Comparison of ENCODE assay signal across 24 cellular contexts in the genomic region with DNA sequence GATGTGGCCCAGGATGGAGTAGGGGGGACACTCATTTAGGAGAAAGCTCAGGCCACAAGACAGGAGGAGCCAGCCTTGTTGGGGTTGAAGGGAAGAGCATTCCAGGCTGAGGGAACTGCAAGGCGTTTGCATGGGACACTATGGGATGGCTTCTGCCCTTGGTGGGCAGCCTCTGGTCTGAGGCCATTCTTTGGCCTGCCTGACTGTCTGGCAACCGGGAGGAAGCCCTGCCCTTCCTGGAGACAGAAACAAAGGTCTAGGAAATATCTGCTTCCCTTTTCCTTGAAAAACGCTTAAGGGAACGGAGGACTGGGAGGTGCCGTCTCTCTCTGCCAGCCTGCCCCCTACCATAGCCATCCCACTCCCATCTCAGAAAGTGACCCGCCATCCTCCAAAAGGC. TPM values are rescaled to one million over a fixed set of nuclear protein-coding genes. Genes with fewer than 3 reads are reported as not detected.
DNase-seq lines count a peak whose midpoint lies in the region; ATAC-seq, FAIRE-seq and TF ChIP-seq lines count a peak whose summit lies in the region.
"Had no signal": no experiment of that assay in that cellular context is flagged by ENCODE, and none has a peak within 500 bp of the region (broad histone marks: within the 10 kb centered on the region; RNA-seq: fewer than 3 reads in every experiment).

No MANE protein-coding gene starts in this region.

- H3K4me3 Mint-ChIP-seq in stimulated activated effector memory CD8-positive, alpha-beta T cell treated with anti-CD3 and anti-CD28 coated beads, Interleukin-12 subunit alpha, Interleukin-12 subunit beta, amount 100 ng/mL, for 72 hours, result no peak overlapping the region
- H3K4me3 Mint-ChIP-seq in natural killer cell, result no peak overlapping the region
- H3K4me3 Mint-ChIP-seq: activated naive CD4-positive, alpha-beta T cell treated with anti-CD3 and anti-CD28 coated beads, Interleukin-2, amount 10 ng/mL, durations not matched to agents 7 days and 5 days; GM23338; natural killer cell treated with Interleukin-12 subunit alpha and Interleukin-12 subunit beta and Interleukin-15 and Interleukin-18, amount 100 ng/mL, for 72 hours; stimulated activated naive B cell treated with anti-CD40 and anti-IgM and Interleukin-4, amounts not matched to agents 10 μg/mL and 1 μg/mL and 100 μg/mL, for 72 hours had no signal

- H3K14ac ChIP-seq in H1 (ENCODE audit: insufficient read length), result no peak overlapping the region

- peaks cover 44% of the 10 kb centered on the region for H3K36me3 Mint-ChIP-seq in stimulated activated effector memory CD8-positive, alpha-beta T cell treated with anti-CD3 and anti-CD28 coated beads, Interleukin-12 subunit alpha, Interleukin-12 subunit beta, amount 100 ng/mL, for 72 hours
- no peaks in the 10 kb centered on the region for H3K36me3 Mint-ChIP-seq in natural killer cell
- H3K36me3 Mint-ChIP-seq: activated naive CD4-positive, alpha-beta T cell treated with anti-CD3 and anti-CD28 coated beads, Interleukin-2, amount 10 ng/mL, durations not matched to agents 7 days and 5 days; natural killer cell treated with Interleukin-12 subunit alpha and Interleukin-12 subunit beta and Interleukin-15 and Interleukin-18, amount 100 ng/mL, for 72 hours had no signal

- H4K8ac ChIP-seq in H1 (ENCODE audit: extremely low read depth, insufficient read depth, low read length), result no peak overlapping the region

- H3K9me3 Mint-ChIP-seq in stimulated activated effector memory CD8-positive, alpha-beta T cell treated with anti-CD3 and anti-CD28 coated beads, Interleukin-12 subunit alpha, Interleukin-12 subunit beta, amount 100 ng/mL, for 72 hours, result no peaks in the 10 kb centered on the region
- no peaks in the 10 kb centered on the region for H3K9me3 Mint-ChIP-seq in natural killer cell
- H3K9me3 Mint-ChIP-seq: activated naive CD4-positive, alpha-beta T cell treated with anti-CD3 and anti-CD28 coated beads, Interleukin-2, amount 10 ng/mL, durations not matched to agents 7 days and 5 days; GM23338; natural killer cell treated with Interleukin-12 subunit alpha and Interleukin-12 subunit beta and Interleukin-15 and Interleukin-18, amount 100 ng/mL, for 72 hours; stimulated activated naive B cell treated with anti-CD40 and anti-IgM and Interleukin-4, amounts not matched to agents 10 μg/mL and 1 μg/mL and 100 μg/mL, for 72 hours had no signal

- no peak overlapping the region for H2BK5ac ChIP-seq in H1 (ENCODE audit: low read depth, low read length)

- H3K9ac ChIP-seq in H1 (replicated peaks in 1 of 4; ENCODE audit: extremely low read depth in 1 of 4, low read depth in 3 of 4, low read length in 3 of 4) (no peak overlapping the region), liver (ENCODE audit: low read depth in 1 of 2, low read length in 2 of 2) (no peak overlapping the region)

- no peak overlapping the region for H2BK12ac ChIP-seq in H1 (ENCODE audit: low read depth, low read length)

- no peak overlapping the region for H2AFZ ChIP-seq in H1 (ENCODE audit: low read length)
- H2AFZ ChIP-seq: GM23338 had no signal

- POLR2A ChIA-PET in H1 (lab: Charles Lee; ENCODE audit: partially characterized antibody), result interaction anchor here (0.6 to 1.8 kb wide), 5 partner anchors 9 to 288 kb away, joined by 3 to 6 read pairs (median 3); a partner anchor contains a TSS

- H3K79me2 ChIP-seq in H1 (ENCODE audit: control insufficient read depth in 1 of 2, insufficient read depth in 2 of 2, low read length in 2 of 2), result no peaks in the 10 kb centered on the region

- H2BK15ac ChIP-seq in H1 (ENCODE audit: low read length), result no peak overlapping the region

- H4K91ac ChIP-seq in H1 (replicated peaks; ENCODE audit: insufficient read length, low read length), result no peak overlapping the region

- TF ChIP-seq RAD21 in H1 (IDR thresholded peaks at IDR 0.05 in 1 of 2, conservative IDR thresholded peaks at IDR 0.05 in 1 of 2; ENCODE audit: low read depth in 2 of 2, low read length in 2 of 2), result no peak
- no peak for TF ChIP-seq RAD21 in liver (IDR thresholded peaks at IDR 0.05)

- H2BK120ac ChIP-seq in H1 (replicated peaks; ENCODE audit: low read depth, low read length), result no peak overlapping the region

- H3K4me3 ChIP-seq in H1 (ENCODE audit: extremely low read depth in 1 of 4, insufficient read depth in 2 of 4, low read depth in 3 of 4, low read length in 4 of 4), result no peak overlapping the region
- no peak overlapping the region for H3K4me3 ChIP-seq in liver (ENCODE audit: low read depth in 1 of 3, low read length in 3 of 3)
- no peak overlapping the region for H3K4me3 ChIP-seq in testis
- H3K4me3 ChIP-seq: GM23338, pancreas had no signal

- H3K9me3 ChIP-seq in H1 (ENCODE audit: insufficient read depth in 2 of 2, low read depth in 1 of 2, low read length in 1 of 2) (no peaks in the 10 kb centered on the region), liver (ENCODE audit: control insufficient read depth in 4 of 4, low read length in 3 of 4) (no peaks in the 10 kb centered on the region), testis (no peaks in the 10 kb centered on the region)
- H3K9me3 ChIP-seq: pancreas had no signal

- H3K4ac ChIP-seq in H1 (replicated peaks; ENCODE audit: insufficient read length, low read depth, low read length), result no peak overlapping the region

- TF ChIP-seq POLR2A in H1 (IDR thresholded peaks at IDR 0.05; ENCODE audit: control extremely low read depth in 1 of 2, low read depth in 2 of 2, low read length in 2 of 2) (no peak), testis (IDR thresholded peaks at IDR 0.05) (no peak)

- H2AK5ac ChIP-seq in H1 (ENCODE audit: low read depth, low read length), result 0 out of 2 replicates have a peak overlapping the region, but pooled peaks have one; percentile 39

- H3K23ac ChIP-seq in H1 (ENCODE audit: insufficient read length), result no peak overlapping the region

- TF ChIP-seq CTCF in H1 (IDR thresholded peaks at IDR 0.05; ENCODE audit: control extremely low read depth in 1 of 3, insufficient read depth in 1 of 3, low read depth in 1 of 3, low read length in 3 of 3), result no peak
- TF ChIP-seq CTCF in liver (IDR thresholded peaks at IDR 0.05; ENCODE audit: low read depth, low read length, missing input control), result no peak
- no peak for TF ChIP-seq CTCF in testis (IDR thresholded peaks at IDR 0.05)
- TF ChIP-seq CTCF in natural killer cell (IDR thresholded peaks at IDR 0.05), result no peak

- H3K27ac Mint-ChIP-seq in stimulated activated effector memory CD8-positive, alpha-beta T cell treated with anti-CD3 and anti-CD28 coated beads, Interleukin-12 subunit alpha, Interleukin-12 subunit beta, amount 100 ng/mL, for 72 hours, result peak overlapping the region; percentile 69
- no peak overlapping the region for H3K27ac Mint-ChIP-seq in natural killer cell
- H3K27ac Mint-ChIP-seq: activated naive CD4-positive, alpha-beta T cell treated with anti-CD3 and anti-CD28 coated beads, Interleukin-2, amount 10 ng/mL, durations not matched to agents 7 days and 5 days; GM23338 had no signal

- no peak overlapping the region for H2BK20ac ChIP-seq in H1 (ENCODE audit: low read length)

- no peak for TF ChIP-seq EP300 in H1 (IDR thresholded peaks at IDR 0.05; ENCODE audit: borderline replicate concordance in 1 of 2, low read depth in 2 of 2, low read length in 2 of 2)

- no peaks in the 10 kb centered on the region for H3K27me3 Mint-ChIP-seq in natural killer cell (ENCODE audit: low read depth in 2 of 2)
- H3K27me3 Mint-ChIP-seq: natural killer cell treated with Interleukin-12 subunit alpha and Interleukin-12 subunit beta and Interleukin-15 and Interleukin-18, amount 100 ng/mL, for 72 hours; stimulated activated naive B cell treated with anti-CD40 and anti-IgM and Interleukin-4, amounts not matched to agents 10 μg/mL and 1 μg/mL and 100 μg/mL, for 72 hours had no signal

- H3K36me3 ChIP-seq in H1 (ENCODE audit: control insufficient read depth in 2 of 4, insufficient read depth in 4 of 4, low read length in 3 of 4) (no peaks in the 10 kb centered on the region), liver (ENCODE audit: control insufficient read depth in 4 of 4, insufficient read depth in 3 of 4, low read depth in 1 of 4, low read length in 3 of 4) (no peaks in the 10 kb centered on the region), testis (ENCODE audit: low read depth, missing control alignments) (no peaks in the 10 kb centered on the region)
- H3K36me3 ChIP-seq: pancreas had no signal

- 80% methylated on average over 6 of the region's 6 CpGs; no CpG with 5 or more reads in 1 of the 2 experiments for WGBS in H1 (ENCODE audit: extremely low coverage in 1 of 2, insufficient coverage in 1 of 2, insufficient read length in 1 of 2, insufficient replicate concordance in 2 of 2, low coverage in 1 of 2, low lambda C conversion rate in 2 of 2, missing lambda C conversion rate in 1 of 2), 2 experiments
- 70% methylated on average over 6 of the region's 6 CpGs for WGBS in liver
- WGBS in testis, 2 donors, result 74 to 84% methylated on average over 6 of the region's 6 CpGs

- H3K4me2 ChIP-seq in H1 (ENCODE audit: insufficient read depth in 1 of 2, low read depth in 2 of 2, low read length in 2 of 2), result no peak overlapping the region
- H3K4me2 ChIP-seq: GM23338 had no signal

- intact Hi-C loops in testis (cut with DNase I; ENCODE audit: low total_unique reads) (no loop called here), natural killer cell (cut with micrococcal nuclease) (loop anchor here (2.0 kb wide), 1 partner anchor 71 kb away; a partner anchor contains a TSS)

- H3K4me1 ChIP-seq in H1 (replicated peaks in 1 of 4; ENCODE audit: control insufficient read depth in 3 of 4, insufficient read depth in 4 of 4, low read length in 3 of 4) (peaks cover 0 to 8% (median 5%) of the 10 kb centered on the region in 4 experiments; a peak in 5 of 7 replicates), liver (ENCODE audit: control insufficient read depth in 4 of 4, insufficient read depth in 4 of 4, low read length in 3 of 4) (peaks cover 6 to 19% (median 12%) of the 10 kb centered on the region in 4 donors), testis (peaks cover 13% of the 10 kb centered on the region)

- DNase-seq in RPMI8226 (peak; percentile 1), H1 (ENCODE audit: low read depth in 1 of 2, low spot score in 2 of 2) (no peak), medulla oblongata (ENCODE audit: extremely low spot score) (no peak), testis (no peak), natural killer cell (no peak)
- DNase-seq in stimulated activated effector memory CD8-positive, alpha-beta T cell treated with anti-CD3 and anti-CD28 coated beads, Interleukin-12 subunit alpha, Interleukin-12 subunit beta, amount 100 ng/mL, for 72 hours (ENCODE audit: low spot score in 2 of 2), result no peak
- DNase-seq: activated CD4-positive, CD25-positive, alpha-beta regulatory T cell treated with anti-CD3 and anti-CD28 coated beads, Interleukin-2, amount 50 U/mL, for 72 hours; activated naive CD4-positive, alpha-beta T cell treated with anti-CD3 and anti-CD28 coated beads, Interleukin-2, amount 10 ng/mL, durations not matched to agents 7 days and 5 days; activated T-cell treated with anti-CD3 and anti-CD28 coated beads, Interleukin-2, amount 50 U/mL, for 48 hours; effector CD4-positive, alpha-beta T cell; EL; kidney glomerular epithelial cell; midbrain; NCI-H1092; NCI-H1930; NCI-H345; OCI-M1; pancreas; SHP77 treated with DMSO at 0.1 percent for 48 hours; stimulated activated naive B cell treated with anti-CD40 and anti-IgM and Interleukin-4, amounts not matched to agents 10 μg/mL and 1 μg/mL and 100 μg/mL, for 72 hours had no signal

- no peaks in the 10 kb centered on the region for H3K79me1 ChIP-seq in H1 (ENCODE audit: low read depth, low read length)

- H3K23me2 ChIP-seq in H1 (ENCODE audit: low read depth, low read length), result peaks cover 11% of the 10 kb centered on the region; the same call in 1 of the 2 replicates

- ATAC-seq in stimulated activated effector memory CD8-positive, alpha-beta T cell treated with anti-CD3 and anti-CD28 coated beads, Interleukin-12 subunit alpha, Interleukin-12 subunit beta, amount 100 ng/mL, for 72 hours, result no peak
- ATAC-seq in GM18861 (IDR thresholded peaks at IDR 0.05; ENCODE audit: unreplicated experiment) (no peak), natural killer cell (no peak)
- ATAC-seq: GM23338; natural killer cell treated with Interleukin-12 subunit alpha and Interleukin-12 subunit beta and Interleukin-15 and Interleukin-18, amount 100 ng/mL, for 72 hours; pancreas; stimulated activated naive B cell treated with anti-CD40 and anti-IgM and Interleukin-4, amounts not matched to agents 10 μg/mL and 1 μg/mL and 100 μg/mL, for 72 hours had no signal

- H3K27me3 ChIP-seq in H1 (replicated peaks in 1 of 4; ENCODE audit: control insufficient read depth in 3 of 4, extremely low read depth in 1 of 4, insufficient read depth in 3 of 4, low read length in 3 of 4) (peaks cover 9 to 25% (median 23%) of the 10 kb centered on the region in 4 experiments), liver (ENCODE audit: control insufficient read depth in 4 of 4, insufficient read depth in 4 of 4, low read length in 3 of 4) (no peaks in the 10 kb centered on the region), testis (no peaks in the 10 kb centered on the region)
- H3K27me3 ChIP-seq: pancreas had no signal

- FAIRE-seq in H1 (lab: Jason Lieb, UNC), result no peak
- FAIRE-seq: pancreas had no signal

- H3K18ac ChIP-seq in H1 (ENCODE audit: extremely low read depth, low read length), result no peak overlapping the region

- CTCF ChIA-PET in H1 (lab: Charles Lee; ENCODE audit: partially characterized antibody), result interaction anchor here (0.6 to 9.4 kb wide), 9 partner anchors 9 to 238 kb away, joined by 3 to 122 read pairs (median 4); a partner anchor contains a TSS

- no peak overlapping the region for H3K27ac ChIP-seq in H1 (ENCODE audit: low read depth, low read length)
- H3K27ac ChIP-seq in liver (ENCODE audit: low read depth in 1 of 2, low read length in 2 of 2), result no peak overlapping the region
- no peak overlapping the region for H3K27ac ChIP-seq in testis
- H3K27ac ChIP-seq: pancreas had no signal

- no peak overlapping the region for H3K56ac ChIP-seq in H1 (replicated peaks; ENCODE audit: insufficient read length, low read depth, low read length)

- no peaks in the 10 kb centered on the region for H4K20me1 ChIP-seq in H1 (replicated peaks in 1 of 2; ENCODE audit: control insufficient read depth in 1 of 2, insufficient read depth in 2 of 2, low read length in 2 of 2)

- peaks cover 21% of the 10 kb centered on the region for H3K4me1 Mint-ChIP-seq in stimulated activated effector memory CD8-positive, alpha-beta T cell treated with anti-CD3 and anti-CD28 coated beads, Interleukin-12 subunit alpha, Interleukin-12 subunit beta, amount 100 ng/mL, for 72 hours
- H3K4me1 Mint-ChIP-seq in natural killer cell, result peaks cover 23 to 32% of the 10 kb centered on the region in 2 donors

- no peak overlapping the region for H4K5ac ChIP-seq in H1 (ENCODE audit: insufficient read length, low read depth, low read length)

RNA-seq across cellular contexts. Expression of a gene that starts 2.8 kb away (rescaled TPM):
- 3.8 and 4.0 TPM in 2 replicates for total RNA-seq in H1 (2021; fragmentation: NEBNext Ultra II Directional; extraction: Animal tissue kit (Norgen Biotek cat#: 25700))
- 5.2 and 9.4 TPM in 2 replicates for polyA plus RNA-seq in H1 (2011; rRNA removed)
- polyA plus RNA-seq in H1 (2011; cell fraction: cytosol; rRNA removed), result 4.1 TPM
- 5.3 TPM for polyA plus RNA-seq in H1 (2011; cell fraction: nucleus; rRNA removed)
- 4.7 to 8.7 TPM (median 6.5 TPM) in 4 replicates for polyA plus RNA-seq in H1 (2012, experiment 1 of 2)
- polyA plus RNA-seq in H1 (2012, experiment 2 of 2), result 4.1 TPM
- 12.4 TPM for polyA plus RNA-seq in H1 (2013, experiment 1 of 2)
- polyA plus RNA-seq in H1 (2013, experiment 2 of 2), result 10.8 TPM
- 5.7 and 9.7 TPM in 2 replicates for polyA minus RNA-seq in H1 (2011; rRNA and poly(A)+ RNA removed)
- 8.4 TPM for polyA minus RNA-seq in H1 (2011; cell fraction: cytosol; rRNA and poly(A)+ RNA removed)
- polyA minus RNA-seq in H1 (2011; cell fraction: nucleus; rRNA and poly(A)+ RNA removed), result 3.0 TPM
- total RNA-seq in liver, result 10 to 100 TPM; 20.5 to 26.3 TPM
- 10 to 100 TPM in 1 of 2 donors, 1 to 10 TPM in 1; 7.8 to 19.1 TPM for polyA plus RNA-seq in liver
- 10 to 100 TPM; 10.1 to 18.0 TPM for total RNA-seq in testis
- 14.3 TPM for polyA plus RNA-seq in testis (ENCODE audit: insufficient read depth, low read depth, low replicate concordance)
- total RNA-seq in natural killer cell, result 10 to 100 TPM; 33.1 to 73.7 (median 56.5) TPM

RNA-seq across cellular contexts. Expression of a gene that starts 16.1 kb away (rescaled TPM):
- total RNA-seq in H1 (2021; fragmentation: NEBNext Ultra II Directional; extraction: Animal tissue kit (Norgen Biotek cat#: 25700)), result 82.3 and 90.7 TPM in 2 replicates
- polyA plus RNA-seq in H1 (2011; rRNA removed), result 187 and 282 TPM in 2 replicates
- polyA plus RNA-seq in H1 (2011; cell fraction: cytosol; rRNA removed), result 114 TPM
- 147 TPM for polyA plus RNA-seq in H1 (2011; cell fraction: nucleus; rRNA removed)
- polyA plus RNA-seq in H1 (2012, experiment 1 of 2), result 52.4 to 94.1 TPM (median 90.4 TPM) in 4 replicates
- 93.0 TPM for polyA plus RNA-seq in H1 (2012, experiment 2 of 2)
- 71.0 TPM for polyA plus RNA-seq in H1 (2013, experiment 1 of 2)
- 66.3 TPM for polyA plus RNA-seq in H1 (2013, experiment 2 of 2)
- polyA minus RNA-seq in H1 (2011; rRNA and poly(A)+ RNA removed), result 18.3 and 19.8 TPM in 2 replicates
- polyA minus RNA-seq in H1 (2011; cell fraction: cytosol; rRNA and poly(A)+ RNA removed), result 38.4 TPM
- 34.5 TPM for polyA minus RNA-seq in H1 (2011; cell fraction: nucleus; rRNA and poly(A)+ RNA removed)
- total RNA-seq in liver, result 10 to 100 TPM; 21.5 to 23.4 TPM
- 10 to 100 TPM; 44.0 to 74.8 TPM for polyA plus RNA-seq in liver
- 10 to 100 TPM; 63.5 to 91.8 TPM for total RNA-seq in testis
- 53.3 TPM for polyA plus RNA-seq in testis (ENCODE audit: insufficient read depth, low read depth, low replicate concordance)
- total RNA-seq in natural killer cell, result 10 to 100 TPM; 34.5 to 41.6 (median 40.2) TPM

RNA-seq across cellular contexts. Expression of a gene that starts 18.7 kb away (rescaled TPM):
- total RNA-seq in H1 (2021; fragmentation: NEBNext Ultra II Directional; extraction: Animal tissue kit (Norgen Biotek cat#: 25700)), result 1.3 and 1.5 TPM in 2 replicates
- 4.1 and 6.3 TPM in 2 replicates for polyA plus RNA-seq in H1 (2011; rRNA removed)
- 4.3 TPM for polyA plus RNA-seq in H1 (2011; cell fraction: cytosol; rRNA removed)
- polyA plus RNA-seq in H1 (2011; cell fraction: nucleus; rRNA removed), result 2.4 TPM
- polyA plus RNA-seq in H1 (2012, experiment 1 of 2), result 0.83 to 2.2 TPM (median 2.0 TPM) in 4 replicates
- 2.3 TPM for polyA plus RNA-seq in H1 (2012, experiment 2 of 2)
- polyA plus RNA-seq in H1 (2013, experiment 1 of 2), result 2.6 TPM
- polyA plus RNA-seq in H1 (2013, experiment 2 of 2), result 3.6 TPM
- 0.54 and 0.56 TPM in 2 replicates for polyA minus RNA-seq in H1 (2011; rRNA and poly(A)+ RNA removed)
- polyA minus RNA-seq in H1 (2011; cell fraction: cytosol; rRNA and poly(A)+ RNA removed), result 2.9 TPM
- polyA minus RNA-seq in H1 (2011; cell fraction: nucleus; rRNA and poly(A)+ RNA removed), result 1.4 TPM
- total RNA-seq in liver, result 10 to 100 TPM in 1 of 2 donors, under 1 TPM in 1; 0.33 to 74.1 TPM
- polyA plus RNA-seq in liver, result under 1 TPM in 1 of 2 donors, not detected in 1; 0.05 TPM
- under 1 TPM; 0.25 to 0.47 TPM for total RNA-seq in testis
- polyA plus RNA-seq in testis (ENCODE audit: insufficient read depth, low read depth, low replicate concordance), result 0.28 TPM
- 1 to 10 TPM; 1.3 to 3.6 (median 3.0) TPM for total RNA-seq in natural killer cell

RNA-seq across cellular contexts. Expression of a gene that starts 21.7 kb away (rescaled TPM):
- 1.9 and 4.8 TPM in 2 replicates for total RNA-seq in H1 (2021; fragmentation: NEBNext Ultra II Directional; extraction: Animal tissue kit (Norgen Biotek cat#: 25700))
- 3.9 and 9.0 TPM in 2 replicates for polyA plus RNA-seq in H1 (2011; rRNA removed)
- polyA plus RNA-seq in H1 (2011; cell fraction: cytosol; rRNA removed), result 5.9 TPM
- polyA plus RNA-seq in H1 (2011; cell fraction: nucleus; rRNA removed), result 58.0 TPM
- 1.2 to 5.4 TPM (median 4.4 TPM) in 4 replicates for polyA plus RNA-seq in H1 (2012, experiment 1 of 2)
- 1.0 TPM for polyA plus RNA-seq in H1 (2012, experiment 2 of 2)
- polyA plus RNA-seq in H1 (2013, experiment 1 of 2), result 2.9 TPM
- 1.9 TPM for polyA plus RNA-seq in H1 (2013, experiment 2 of 2)
- polyA minus RNA-seq in H1 (2011; rRNA and poly(A)+ RNA removed), result 0.32 and 0.79 TPM in 2 replicates
- polyA minus RNA-seq in H1 (2011; cell fraction: cytosol; rRNA and poly(A)+ RNA removed), result 1.4 TPM
- 7.0 TPM for polyA minus RNA-seq in H1 (2011; cell fraction: nucleus; rRNA and poly(A)+ RNA removed)
- 1 to 10 TPM; 1.0 to 2.5 TPM for total RNA-seq in liver
- under 1 TPM in 1 of 2 donors, not detected in 1; 0.02 TPM for polyA plus RNA-seq in liver
- total RNA-seq in testis, result 1 to 10 TPM; 4.3 to 7.6 TPM
- polyA plus RNA-seq in testis (ENCODE audit: insufficient read depth, low read depth, low replicate concordance), result 5.4 TPM
- 1 to 10 TPM; 1.1 to 1.6 (median 1.5) TPM for total RNA-seq in natural killer cell

RNA-seq across cellular contexts. Expression of a gene that starts 36.9 kb away (rescaled TPM):
- 18.7 and 19.4 TPM in 2 replicates for total RNA-seq in H1 (2021; fragmentation: NEBNext Ultra II Directional; extraction: Animal tissue kit (Norgen Biotek cat#: 25700))
- polyA plus RNA-seq in H1 (2011; rRNA removed) (16.2 and 17.5 TPM in 2 replicates), liver (1 to 10 TPM; 1.2 to 4.0 TPM), testis (ENCODE audit: insufficient read depth, low read depth, low replicate concordance) (11.9 TPM)
- polyA plus RNA-seq in H1 (2011; cell fraction: cytosol; rRNA removed), result 10.4 TPM
- polyA plus RNA-seq in H1 (2011; cell fraction: nucleus; rRNA removed), result 8.7 TPM
- 7.0 to 10.5 TPM (median 9.3 TPM) in 4 replicates for polyA plus RNA-seq in H1 (2012, experiment 1 of 2)
- 7.1 TPM for polyA plus RNA-seq in H1 (2012, experiment 2 of 2)
- polyA plus RNA-seq in H1 (2013, experiment 1 of 2), result 12.6 TPM
- 15.2 TPM for polyA plus RNA-seq in H1 (2013, experiment 2 of 2)
- 32.0 and 38.5 TPM in 2 replicates for polyA minus RNA-seq in H1 (2011; rRNA and poly(A)+ RNA removed)
- polyA minus RNA-seq in H1 (2011; cell fraction: cytosol; rRNA and poly(A)+ RNA removed), result 22.8 TPM
- 10.4 TPM for polyA minus RNA-seq in H1 (2011; cell fraction: nucleus; rRNA and poly(A)+ RNA removed)
- total RNA-seq in liver (1 to 10 TPM; 2.6 to 4.8 TPM), testis (10 to 100 TPM in 1 of 2 donors, 1 to 10 TPM in 1; 8.7 to 13.7 TPM), natural killer cell (10 to 100 TPM in 1 of 3 donors, 1 to 10 TPM in 2; 6.8 to 12.6 (median 9.5) TPM)
